In genomic region chr5:23025604-23026003, GRCh38 we compare ENCODE assay signal across 19 cellular contexts.
"Had no signal": no experiment of that assay in that cellular context is flagged by ENCODE, and none has a peak within 500 bp of the region (broad histone marks: within the 10 kb centered on the region; RNA-seq: fewer than 3 reads in every experiment).

No MANE protein-coding gene starts in this region.

- FAIRE-seq: pancreas had no signal

- H3K27me3 ChIP-seq: colonic mucosa, heart right ventricle, left lung, pancreas, spleen, testis, tibial nerve, upper lobe of right lung had no signal

- H3K27ac ChIP-seq: colonic mucosa, left lung, lower lobe of right lung, pancreas, spleen, testis, tibial nerve, upper lobe of right lung had no signal

- H3K36me3 ChIP-seq: colonic mucosa, heart right ventricle, left lung, lower lobe of right lung, pancreas, spleen, tibial nerve, upper lobe of right lung had no signal

- H3K4me3 ChIP-seq: colonic mucosa, heart right ventricle, left lung, lower lobe of right lung, pancreas, spleen, testis, tibial nerve, upper lobe of right lung had no signal

- DNase-seq: colonic mucosa; dermis blood vessel endothelial cell; foreskin melanocyte; heart right ventricle; islet precursor cell; left lung; lower lobe of right lung; occipital lobe; pancreas; right cardiac atrium; spleen; stimulated activated CD4-positive, alpha-beta T cell treated with anti-CD3 and anti-CD28 coated beads, Interleukin-15, amount 100 ng/mL, for 24 hours; stimulated activated CD4-positive, alpha-beta T cell treated with anti-CD3 and anti-CD28 coated beads, Interleukin-1b, Interleukin-23, amount 100 ng/mL, for 48 hours; stimulated activated CD4-positive, alpha-beta T cell treated with anti-CD3 and anti-CD28 coated beads, Interleukin-4, amount 100 ng/mL, for 24 hours; stimulated activated naive B cell treated with anti-CD40 and anti-IgM and Interleukin-4, amounts not matched to agents 10 μg/mL and 1 μg/mL and 100 μg/mL, for 72 hours; stimulated activated naive CD8-positive, alpha-beta T cell treated with anti-CD3 and anti-CD28 coated beads, Interleukin-15, amount 100 ng/mL, for 72 hours; testis; upper lobe of right lung had no signal

- H3K9me3 ChIP-seq: colonic mucosa, heart right ventricle, left lung, lower lobe of right lung, pancreas, spleen, testis, tibial nerve, upper lobe of right lung had no signal

- ATAC-seq: left lung; lower lobe of right lung; pancreas; right cardiac atrium; stimulated activated naive B cell treated with anti-CD40 and anti-IgM and Interleukin-4, amounts not matched to agents 10 μg/mL and 1 μg/mL and 100 μg/mL, for 72 hours; stimulated activated naive CD8-positive, alpha-beta T cell treated with anti-CD3 and anti-CD28 coated beads, Interleukin-15, amount 100 ng/mL, for 72 hours; upper lobe of right lung had no signal

- H3K4me1 ChIP-seq: colonic mucosa, left lung, lower lobe of right lung, pancreas, spleen, testis, tibial nerve, upper lobe of right lung had no signal
